10 cellular contexts compared by ENCODE assay signal in genomic region chr2:163265562-163265961, GRCh38.
"Had no signal": no experiment of that assay in that cellular context is flagged by ENCODE, and none has a peak within 500 bp of the region (broad histone marks: within the 10 kb centered on the region; RNA-seq: fewer than 3 reads in every experiment).

No MANE protein-coding gene starts in this region.

- H3K4me3 Mint-ChIP-seq: GM23338, H9, HFFc6 had no signal

- ATAC-seq: GM23338, HCT116 had no signal

- H3K27ac ChIP-seq: GM23248 had no signal

- H3K9me3 ChIP-seq: HAP-1 had no signal

- H3K4me1 Mint-ChIP-seq: GM23338, H9 had no signal

- H3K36me3 ChIP-seq: HAP-1 had no signal

- H3K9me3 Mint-ChIP-seq: GM23338, H9 had no signal

- H3K4me2 ChIP-seq: GM23338 had no signal

- DNase-seq: GM23248, GOT3, H7, H9, HCEC 1CT, HFFc6 had no signal

- H2AFZ ChIP-seq: GM23248, GM23338 had no signal

- H3K4me3 ChIP-seq: GM23248, GM23338, HAP-1 had no signal

- H3K27ac Mint-ChIP-seq: GM23338, H9, HFFc6 had no signal

- H3K9ac ChIP-seq: GM23248 had no signal

- FAIRE-seq: H1 had no signal
